16 cellular contexts compared by ENCODE assay signal in the genomic region with DNA sequence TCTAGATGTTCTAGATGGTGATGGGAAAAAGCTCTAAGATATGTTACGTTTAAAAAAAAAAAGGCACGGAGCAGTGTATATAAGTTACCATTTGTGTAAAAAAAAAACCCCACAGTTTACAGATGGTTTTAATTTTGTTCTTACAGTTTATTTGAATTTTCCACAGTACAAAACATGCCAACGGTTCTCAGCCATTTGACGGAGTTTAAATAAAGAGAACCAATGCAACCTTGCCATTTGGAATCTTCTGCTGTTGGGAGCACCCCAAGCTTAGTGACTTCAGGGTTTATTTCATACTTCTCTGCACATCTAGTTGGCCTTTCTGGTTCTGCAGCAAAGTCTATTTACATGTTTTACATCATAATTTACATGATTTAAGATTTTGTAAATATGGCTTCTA. TPM values are rescaled to one million over a fixed set of nuclear protein-coding genes. Genes with fewer than 3 reads are reported as not detected.
DNase-seq lines count a peak whose midpoint lies in the region; TF ChIP-seq lines count a peak whose summit lies in the region.
"Had no signal": no experiment of that assay in that cellular context is flagged by ENCODE, and none has a peak within 500 bp of the region (broad histone marks: within the 10 kb centered on the region; RNA-seq: fewer than 3 reads in every experiment).

No MANE protein-coding gene starts in this region.

- H2AFZ ChIP-seq in osteoblast (ENCODE audit: low read length): no peak overlapping the region
- H2AFZ ChIP-seq: GM23338 had no signal

- peak overlapping the region; percentile 19 for H3K9ac ChIP-seq in SK-N-MC (ENCODE audit: insufficient read length)
- H3K9ac ChIP-seq: BLaER1 had no signal

- peak; percentile 32 for DNase-seq in EH (ENCODE audit: low read depth)
- no peak for DNase-seq in SK-N-MC (ENCODE audit: low read depth, low spot score)
- peak; percentile 62 for DNase-seq in fibroblast of mammary gland (ENCODE audit: low read depth)
- peak; percentile 61 for DNase-seq in osteoblast (ENCODE audit: insufficient read length, low spot score, missing footprints)
- no peak for DNase-seq in amygdala (lab: John Stamatoyannopoulos, UW)
- no peak for DNase-seq in NCI-H1436 treated with DMSO at 0.1 percent for 48 hours (lab: John Stamatoyannopoulos, UW)
- no peak for DNase-seq in NCI-H1092 treated with DMSO at 0.1 percent for 48 hours (lab: John Stamatoyannopoulos, UW)
- DNase-seq: AML-193; Caco-2; CD8-positive, alpha-beta memory T cell; DND-41; GF-D8; H7 had no signal

- H3K79me2 ChIP-seq in osteoblast (ENCODE audit: insufficient read depth, low read length): no peaks in the 10 kb centered on the region

- H3K9me3 ChIP-seq in SK-N-MC (ENCODE audit: low read depth, low read length): no peaks in the 10 kb centered on the region
- no peaks in the 10 kb centered on the region for H3K9me3 ChIP-seq in osteoblast (ENCODE audit: low read depth, low read length)
- H3K9me3 ChIP-seq: BLaER1, Caco-2 had no signal

- no peaks in the 10 kb centered on the region for H4K20me1 ChIP-seq in osteoblast (ENCODE audit: insufficient read depth, low read length)
- H4K20me1 ChIP-seq: BLaER1 had no signal

- H3K36me3 ChIP-seq in SK-N-MC (ENCODE audit: insufficient read depth, low read length) (no peaks in the 10 kb centered on the region), osteoblast (ENCODE audit: insufficient read depth, low read length) (no peaks in the 10 kb centered on the region)
- H3K36me3 ChIP-seq: BLaER1 had no signal

- H3K27ac ChIP-seq in SK-N-MC: peak overlapping the region; percentile 94
- peak overlapping the region; percentile 54 for H3K27ac ChIP-seq in osteoblast (ENCODE audit: low read depth, low read length)
- H3K27ac ChIP-seq: BLaER1 had no signal

- peaks cover 10% of the 10 kb centered on the region for H3K4me1 ChIP-seq in osteoblast (ENCODE audit: insufficient read depth, low read length)
- H3K4me1 ChIP-seq: BLaER1, Caco-2 had no signal

- H3K27me3 ChIP-seq in osteoblast (ENCODE audit: insufficient read depth, low read length): no peaks in the 10 kb centered on the region
- H3K27me3 ChIP-seq: BLaER1 had no signal

- TF ChIP-seq CTCF in fibroblast of mammary gland (conservative IDR thresholded peaks at IDR 0.05; ENCODE audit: control insufficient read depth, insufficient read depth, low read depth, low read length): no peak
- TF ChIP-seq CTCF in osteoblast (IDR thresholded peaks at IDR 0.05; ENCODE audit: extremely low read depth, low read depth, low read length): no peak

- no peak overlapping the region for H3K4me2 ChIP-seq in osteoblast (ENCODE audit: insufficient read depth, low read length)
- H3K4me2 ChIP-seq: BLaER1, GM23338 had no signal

- H3K4me3 ChIP-seq in SK-N-MC: peak overlapping the region; percentile 42; the same call in 1 of the 2 replicates
- H3K4me3 ChIP-seq in fibroblast of mammary gland (ENCODE audit: control insufficient read depth, low read depth, low read length): no peak overlapping the region
- no peak overlapping the region for H3K4me3 ChIP-seq in osteoblast (ENCODE audit: insufficient read depth, low read length)
- H3K4me3 ChIP-seq: BLaER1, GM23338 had no signal

RNA-seq across cellular contexts. Expression of a gene that starts 7.7 kb away (rescaled TPM):
- total RNA-seq in osteoblast: under 0.01 TPM in 1 of 2 replicates, not detected in the other
- total RNA-seq: CD8-positive, alpha-beta memory T cell; GM23338; HT-29 had no signal

RNA-seq across cellular contexts. Expression of a gene that starts 22.3 kb away (rescaled TPM):
- total RNA-seq in osteoblast: 29.7 and 33.0 TPM in 2 replicates

RNA-seq across cellular contexts. Expression of a gene that starts 52.1 kb away (rescaled TPM):
- 4.3 and 7.4 TPM in 2 replicates for total RNA-seq in osteoblast

Comparison
In these comparisons a context has a peak if more than half of its experiments do, and no peak if none do; other contexts are left out.
1. DNase-seq: peak in EH (single experiment), fibroblast of mammary gland (single experiment) and osteoblast (single experiment); none in SK-N-MC (single experiment), amygdala (0 of 56), NCI-H1436 treated with DMSO at 0.1 percent for 48 hours (single experiment) and NCI-H1092 treated with DMSO at 0.1 percent for 48 hours (single experiment).